In genomic region chr20:48971956-48972355, GRCh38 we compare ENCODE assay signal across 33 cellular contexts.
"Had no signal": no experiment of that assay in that cellular context is flagged by ENCODE, and none has a peak within 500 bp of the region (broad histone marks: within the 10 kb centered on the region; RNA-seq: fewer than 3 reads in every experiment).

No MANE protein-coding gene starts in this region.

- H3K4me3 ChIP-seq: adrenal gland, ascending aorta, breast epithelium, cardiac muscle cell, colonic mucosa, gastrocnemius medialis, heart left ventricle had no signal

- H3K9me3 ChIP-seq: adrenal gland, ascending aorta, breast epithelium, colonic mucosa, gastrocnemius medialis, heart left ventricle had no signal

- ATAC-seq: activated CD4-positive, CD25-positive, alpha-beta regulatory T cell treated with anti-CD3 and anti-CD28 coated beads, Interleukin-2, amount 50 U/mL, for 24 hours; activated naive CD8-positive, alpha-beta T cell treated with anti-CD3 and anti-CD28 coated beads, Interleukin-2, amount 50 U/mL, for 24 hours; activated T-cell treated with anti-CD3 and anti-CD28 coated beads, Interleukin-2, amount 50 U/mL, for 4 hours; activated T-helper 17 cell treated with anti-CD3 and anti-CD28 coated beads, Interleukin-2, amount 50 U/mL, for 72 hours; esophagus mucosa; foreskin keratinocyte; gastrocnemius medialis; T-helper 17 cell had no signal

- H3K4me1 ChIP-seq: ascending aorta, breast epithelium, colonic mucosa, foreskin keratinocyte, gastrocnemius medialis had no signal

- H3K27ac Mint-ChIP-seq: activated B cell treated with CpG ODN at 0.5 μM for 24 hours; activated naive CD8-positive, alpha-beta T cell; activated naive CD8-positive, alpha-beta T cell treated with anti-CD3 and anti-CD28 coated beads, Interleukin-2, amount 50 U/mL, for 24 hours; activated T-helper 17 cell treated with anti-CD3 and anti-CD28 coated beads, Interleukin-2, amount 50 U/mL, for 72 hours; brain; T-helper 17 cell; T-helper 2 cell treated with Interferon-gamma antibody and Interleukin-4, amounts not matched to agents 5 μg/mL and 100 μg/mL, for 36 hours had no signal

- H3K9me3 Mint-ChIP-seq: activated B cell treated with CpG ODN at 0.5 μM for 24 hours; activated naive CD8-positive, alpha-beta T cell treated with anti-CD3 and anti-CD28 coated beads, Interleukin-2, amount 50 U/mL, for 24 hours; activated T-cell treated with anti-CD3 and anti-CD28 coated beads, Interleukin-2, amount 50 U/mL, for 4 hours; activated T-helper 17 cell treated with anti-CD3 and anti-CD28 coated beads, Interleukin-2, amount 50 U/mL, for 72 hours; brain; T-helper 2 cell treated with Interferon-gamma antibody and Interleukin-4, amounts not matched to agents 5 μg/mL and 100 μg/mL, for 36 hours had no signal

- DNase-seq: activated B cell treated with CpG ODN at 0.5 μM for 24 hours; activated CD4-positive, alpha-beta T cell treated with anti-CD3 and anti-CD28 coated beads for 48 hours; activated CD4-positive, alpha-beta T cell treated with anti-CD3 and anti-CD28 coated beads, Interleukin-2, amount 50 U/mL, for 1 hour; activated CD4-positive, alpha-beta T cell treated with anti-CD3 and anti-CD28 coated beads, Interleukin-2, amount 50 U/mL, for 48 hours; activated CD8-positive, alpha-beta memory T cell treated with anti-CD3 and anti-CD28 coated beads for 24 hours; activated effector memory CD4-positive, alpha-beta T cell treated with Interleukin-2 at 50 U/mL for 16 hours; activated gamma-delta T cell treated with Interleukin-2 at 50 U/mL for 16 hours; activated naive CD4-positive, alpha-beta T cell treated with anti-CD3 and anti-CD28 coated beads, Interleukin-2, amount 50 U/mL, for 16 hours; activated naive CD4-positive, alpha-beta T cell treated with Interleukin-2 at 50 U/mL for 16 hours; activated naive CD8-positive, alpha-beta T cell treated with anti-CD3 and anti-CD28 coated beads, Interleukin-2, amount 50 U/mL, for 24 hours; activated T-cell treated with anti-CD3 and anti-CD28 coated beads, Interleukin-2, amount 50 U/mL, for 4 hours; adrenal gland; central memory CD4-positive, alpha-beta T cell; cerebellar nuclear complex; colonic mucosa; effector CD8-positive, alpha-beta T cell; foreskin keratinocyte; gastrocnemius medialis; glutamatergic neuron; heart left ventricle; T-helper 1 cell; T-helper 17 cell; T1000; WERI-Rb-1 had no signal

- H3K27ac ChIP-seq: ascending aorta, breast epithelium, cardiac muscle cell, colonic mucosa, foreskin keratinocyte, WERI-Rb-1 had no signal

- H3K4me1 Mint-ChIP-seq: activated B cell treated with CpG ODN at 0.5 μM for 24 hours; activated naive CD8-positive, alpha-beta T cell treated with anti-CD3 and anti-CD28 coated beads, Interleukin-2, amount 50 U/mL, for 24 hours; activated T-helper 17 cell treated with anti-CD3 and anti-CD28 coated beads, Interleukin-2, amount 50 U/mL, for 72 hours; brain had no signal

- H3K4me3 Mint-ChIP-seq: activated B cell treated with CpG ODN at 0.5 μM for 24 hours; activated naive CD8-positive, alpha-beta T cell; activated naive CD8-positive, alpha-beta T cell treated with anti-CD3 and anti-CD28 coated beads, Interleukin-2, amount 50 U/mL, for 24 hours; activated T-cell treated with anti-CD3 and anti-CD28 coated beads, Interleukin-2, amount 50 U/mL, for 4 hours; activated T-helper 17 cell treated with anti-CD3 and anti-CD28 coated beads, Interleukin-2, amount 50 U/mL, for 72 hours; brain; T-helper 17 cell; T-helper 2 cell treated with Interferon-gamma antibody and Interleukin-4, amounts not matched to agents 5 μg/mL and 100 μg/mL, for 36 hours had no signal

- H3K27me3 Mint-ChIP-seq: activated B cell treated with CpG ODN at 0.5 μM for 24 hours; activated naive CD8-positive, alpha-beta T cell; activated naive CD8-positive, alpha-beta T cell treated with anti-CD3 and anti-CD28 coated beads, Interleukin-2, amount 50 U/mL, for 24 hours; activated T-helper 17 cell treated with anti-CD3 and anti-CD28 coated beads, Interleukin-2, amount 50 U/mL, for 72 hours; brain; T-helper 17 cell had no signal

- H3K27me3 ChIP-seq: adrenal gland, ascending aorta, breast epithelium, cardiac muscle cell, colonic mucosa, foreskin keratinocyte, gastrocnemius medialis, heart left ventricle had no signal
